28 cellular contexts compared by ENCODE assay signal in the genomic region with DNA sequence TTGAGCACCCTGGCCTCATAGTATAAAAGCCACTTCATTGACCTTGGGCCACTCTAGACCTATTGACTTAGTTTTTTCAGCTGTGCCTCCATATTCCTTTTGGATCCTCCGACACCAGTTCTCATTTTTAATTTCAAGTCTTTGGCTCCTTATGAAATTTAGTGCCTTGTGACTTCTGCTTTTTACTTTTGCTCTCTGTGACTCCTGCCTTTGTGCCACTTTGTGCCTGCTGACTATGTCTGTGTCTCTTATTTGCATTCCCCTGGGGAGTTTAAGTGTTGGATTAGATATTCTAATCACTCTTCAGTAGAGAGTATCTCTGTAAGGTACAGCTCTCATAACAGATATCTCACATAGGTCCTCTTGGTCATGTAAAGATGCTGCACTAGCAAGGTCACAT.
"Had no signal": no experiment of that assay in that cellular context is flagged by ENCODE, and none has a peak within 500 bp of the region (broad histone marks: within the 10 kb centered on the region; RNA-seq: fewer than 3 reads in every experiment).

No MANE protein-coding gene starts in this region.

- H3K27ac ChIP-seq: epithelial cell of prostate, gastrocnemius medialis, heart left ventricle, hepatocyte, left lung, ovary, psoas muscle, sigmoid colon, stomach, thyroid gland, vagina had no signal

- H2AFZ ChIP-seq: hepatocyte had no signal

- H3K27me3 ChIP-seq: gastrocnemius medialis, heart left ventricle, hepatocyte, left lung, ovary, sigmoid colon, stomach, thyroid gland, vagina had no signal

- H3K4me1 ChIP-seq: gastrocnemius medialis, heart left ventricle, left lung, psoas muscle, sigmoid colon, stomach, thyroid gland, vagina had no signal

- H3K36me3 ChIP-seq: gastrocnemius medialis, heart left ventricle, left lung, ovary, sigmoid colon, stomach, thyroid gland, vagina had no signal

- ATAC-seq: esophagus mucosa; gastrocnemius medialis; heart left ventricle; left lung; naive thymus-derived CD8-positive, alpha-beta T cell; psoas muscle; right cardiac atrium; stimulated activated effector memory CD8-positive, alpha-beta T cell treated with anti-CD3 and anti-CD28 coated beads, Interleukin-12 subunit alpha, Interleukin-12 subunit beta, amount 100 ng/mL, for 72 hours had no signal

- DNase-seq: effector CD8-positive, alpha-beta T cell; endodermal cell; foreskin fibroblast; gastrocnemius medialis; heart left ventricle; kidney; left lung; mesenchymal stem cell; midbrain; naive thymus-derived CD8-positive, alpha-beta T cell; nephron progenitor cell; occipital lobe; ovary; posterior cingulate gyrus; psoas muscle; right cardiac atrium; sigmoid colon; stimulated activated CD4-positive, alpha-beta T cell treated with anti-CD3 and anti-CD28 coated beads, Interleukin-2, amount 100 ng/mL, for 24 hours; stimulated activated CD4-positive, alpha-beta T cell treated with anti-CD3 and anti-CD28 coated beads, Interleukin-4, amount 100 ng/mL, for 24 hours; stimulated activated naive CD4-positive, alpha-beta T cell treated with Interleukin-2 at 50 U/mL for 16 hours; stomach; thyroid gland; trophoblast cell had no signal

- H3K9me3 ChIP-seq: gastrocnemius medialis, ovary, psoas muscle, sigmoid colon had no signal

- H3K4me3 ChIP-seq: gastrocnemius medialis, heart left ventricle, hepatocyte, left lung, ovary, psoas muscle, sigmoid colon, stomach, thyroid gland, vagina had no signal

- H3K79me2 ChIP-seq: hepatocyte had no signal

- H3K4me2 ChIP-seq: hepatocyte had no signal
